8 cellular contexts compared by ENCODE assay signal in the genomic region with DNA sequence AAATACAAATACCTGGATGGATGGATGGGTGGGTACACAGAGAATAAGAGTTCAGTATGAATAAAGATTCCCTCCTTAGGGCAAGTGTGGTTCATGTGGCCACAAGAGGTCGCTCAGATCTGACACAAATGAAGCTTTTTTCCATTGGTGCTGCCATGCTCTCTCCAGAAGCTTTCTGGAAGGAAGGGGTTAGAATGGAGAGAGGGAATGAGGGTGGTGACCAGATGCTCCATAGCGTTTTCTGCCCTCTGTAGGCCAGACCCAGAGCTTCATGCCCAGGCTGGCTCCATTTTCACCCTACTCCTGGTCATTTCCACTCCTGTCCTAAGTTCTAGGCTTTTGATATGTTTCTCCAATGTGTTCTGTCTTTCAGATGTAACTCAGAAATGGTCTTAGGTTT. TPM values are rescaled to one million over a fixed set of nuclear protein-coding genes. Genes with fewer than 3 reads are reported as not detected.
DNase-seq lines count a peak whose midpoint lies in the region; ATAC-seq, FAIRE-seq and TF ChIP-seq lines count a peak whose summit lies in the region.

No MANE protein-coding gene starts in this region.

- no peak overlapping the region for H3K27ac Mint-ChIP-seq in brain

- peaks cover 42% of the 10 kb centered on the region for H3K27me3 Mint-ChIP-seq in brain

- H3K4me3 ChIP-seq in GM12865 (ENCODE audit: low read depth, low read length) = no peak overlapping the region

- H3K9me3 Mint-ChIP-seq in brain = no peaks in the 10 kb centered on the region

- no peak for ATAC-seq in GM19351 (IDR thresholded peaks at IDR 0.05; ENCODE audit: unreplicated experiment)

- no peaks in the 10 kb centered on the region for H3K36me3 Mint-ChIP-seq in brain

- H3K4me1 Mint-ChIP-seq in brain = no peaks in the 10 kb centered on the region

- peak; percentile 61 for TF ChIP-seq CTCF in GM12865 (IDR thresholded peaks at IDR 0.05; ENCODE audit: insufficient read depth, low read depth, low read length, missing control alignments)
- peak; percentile 79 to 84 for TF ChIP-seq CTCF in brain (conservative IDR thresholded peaks at IDR 0.05)

- FAIRE-seq in A204.1 (lab: Jason Lieb, UNC) = peak; percentile 55

- no peak overlapping the region for H3K4me3 Mint-ChIP-seq in brain

- DNase-seq in GM12865 (ENCODE audit: low read depth) (peak; percentile 67), NCI-H146 (lab: John Stamatoyannopoulos, UW) (peak; percentile 82), SKM-1 (lab: John Stamatoyannopoulos, UW; ENCODE audit: unreplicated experiment) (peak; percentile 80), iPS-NIHi11 (ENCODE audit: low spot score) (peak; percentile 85)
- peak; percentile 23 for DNase-seq in stimulated activated CD4-positive, alpha-beta T cell treated with anti-CD3 and anti-CD28 coated beads, Interleukin-12 subunit alpha, Interleukin-12 subunit beta, amount 100 ng/mL, for 4 hours

RNA-seq across cellular contexts. Expression of a gene that starts 3.3 kb away (rescaled TPM):
- not detected for polyA plus RNA-seq in brain (ENCODE audit: insufficient read depth, low read depth, low replicate concordance)

RNA-seq across cellular contexts. Expression of a gene that starts 18.1 kb away (rescaled TPM):
- 30.4 TPM for polyA plus RNA-seq in brain (ENCODE audit: insufficient read depth, low read depth, low replicate concordance)

RNA-seq across cellular contexts. Expression of a gene that starts 27.8 kb away (rescaled TPM):
- 0.97 TPM for polyA plus RNA-seq in brain (ENCODE audit: insufficient read depth, low read depth, low replicate concordance)

Comparison
In these comparisons a context has a peak if more than half of its experiments do, and no peak if none do; other contexts are left out.
1. DNase-seq: peak in every context shown above with its lines; median percentile 85 in iPS-NIHi11; 82 in NCI-H146; 80 in SKM-1; 67 in GM12865; 23 in stimulated activated CD4-positive, alpha-beta T cell treated with anti-CD3 and anti-CD28 coated beads, Interleukin-12 subunit alpha, Interleukin-12 subunit beta, amount 100 ng/mL, for 4 hours.